In genomic region chr3:2244137-2244536, GRCh38 we compare ENCODE assay signal across 28 cellular contexts.
"Had no signal": no experiment of that assay in that cellular context is flagged by ENCODE, and none has a peak within 500 bp of the region (broad histone marks: within the 10 kb centered on the region; RNA-seq: fewer than 3 reads in every experiment).

No MANE protein-coding gene starts in this region.

- H3K4me3 ChIP-seq: coronary artery, dorsolateral prefrontal cortex, esophagus muscularis mucosa, esophagus squamous epithelium, gastrocnemius medialis, gastroesophageal sphincter, heart left ventricle, heart right ventricle, hepatocyte had no signal

- H3K4me2 ChIP-seq: hepatocyte had no signal

- ATAC-seq: effector memory CD8-positive, alpha-beta T cell; esophagus mucosa; foreskin keratinocyte; gastrocnemius medialis; gastroesophageal sphincter; heart left ventricle; heart right ventricle had no signal

- H3K36me3 ChIP-seq: esophagus muscularis mucosa, esophagus squamous epithelium, gastrocnemius medialis, gastroesophageal sphincter, heart left ventricle, heart right ventricle had no signal

- DNase-seq: cortex of kidney; dermis blood vessel endothelial cell; dorsolateral prefrontal cortex; effector CD4-positive, alpha-beta T cell; effector CD8-positive, alpha-beta T cell; effector memory CD4-positive, alpha-beta T cell; effector memory CD8-positive, alpha-beta T cell; endodermal cell; erythroblast; esophagus squamous epithelium; foreskin fibroblast; foreskin keratinocyte; foreskin melanocyte; gastrocnemius medialis; glutamatergic neuron; head of caudate nucleus; heart left ventricle; heart right ventricle; hippocampal formation had no signal

- H3K27ac ChIP-seq: coronary artery, dorsolateral prefrontal cortex, epithelial cell of prostate, esophagus muscularis mucosa, esophagus squamous epithelium, foreskin keratinocyte, gastrocnemius medialis, gastroesophageal sphincter, heart left ventricle, heart right ventricle, hepatocyte had no signal

- H3K9me3 ChIP-seq: esophagus muscularis mucosa, esophagus squamous epithelium, gastrocnemius medialis, gastroesophageal sphincter, heart left ventricle, heart right ventricle had no signal

- H3K79me2 ChIP-seq: hepatocyte had no signal

- H3K4me1 ChIP-seq: esophagus muscularis mucosa, esophagus squamous epithelium, foreskin keratinocyte, gastrocnemius medialis, gastroesophageal sphincter, heart right ventricle had no signal

- H2AFZ ChIP-seq: hepatocyte had no signal

- FAIRE-seq: endometrium, endothelial cell of umbilical vein, frontal cortex had no signal

- H3K27me3 ChIP-seq: dorsolateral prefrontal cortex, esophagus muscularis mucosa, esophagus squamous epithelium, foreskin keratinocyte, gastrocnemius medialis, gastroesophageal sphincter, heart left ventricle, hepatocyte had no signal
